Comparison of ENCODE assay signal across 12 cellular contexts in the genomic region with DNA sequence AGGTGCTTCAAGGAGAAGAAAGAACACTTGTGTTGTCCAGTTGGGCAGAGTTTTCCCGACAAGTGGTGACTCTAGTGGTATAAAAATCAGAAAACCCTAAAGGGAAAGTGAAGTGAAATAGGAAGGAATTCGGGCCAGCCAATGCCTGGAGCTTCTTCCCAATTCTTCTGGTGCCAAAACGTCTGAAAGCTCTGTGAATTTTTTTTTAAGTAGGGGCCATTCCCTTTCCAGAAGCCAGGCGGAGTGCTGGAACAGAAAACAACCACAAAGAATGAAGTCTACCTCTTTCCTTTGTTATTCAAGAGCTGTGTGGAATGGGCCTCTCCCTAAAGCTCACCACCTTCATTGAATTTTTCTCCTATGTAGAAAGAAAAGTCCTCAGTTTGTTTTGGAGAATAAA. TPM values are rescaled to one million over a fixed set of nuclear protein-coding genes. Genes with fewer than 3 reads are reported as not detected.
A peak's percentile ranks its signal among the peaks of the same experiment; 100 is the strongest.
DNase-seq lines count a peak whose midpoint lies in the region; ATAC-seq and TF ChIP-seq lines count a peak whose summit lies in the region.
"Had no signal": no experiment of that assay in that cellular context is flagged by ENCODE, and none has a peak within 500 bp of the region (broad histone marks: within the 10 kb centered on the region; RNA-seq: fewer than 3 reads in every experiment).

No MANE protein-coding gene starts in this region.

- no peaks in the 10 kb centered on the region for H3K36me3 ChIP-seq in iPS DF 6.9 (ENCODE audit: control insufficient read depth, insufficient read depth, low read length)
- H3K36me3 ChIP-seq in stomach, result no peaks in the 10 kb centered on the region
- H3K36me3 ChIP-seq: adrenal gland, uterus had no signal

- peaks cover 20% of the 10 kb centered on the region for H3K4me1 ChIP-seq in iPS DF 6.9 (ENCODE audit: control insufficient read depth, insufficient read depth, low read length)
- peaks cover 11 to 52% (median 40%) of the 10 kb centered on the region in 4 donors for H3K4me1 ChIP-seq in stomach
- H3K4me1 ChIP-seq: uterus had no signal

- H3K9me3 ChIP-seq in iPS DF 6.9 (ENCODE audit: control insufficient read depth, insufficient read depth, low read length) (no peaks in the 10 kb centered on the region), stomach (no peaks in the 10 kb centered on the region)
- H3K9me3 ChIP-seq: adrenal gland, uterus had no signal

- H3K27me3 ChIP-seq in iPS DF 6.9 (ENCODE audit: control insufficient read depth, insufficient read depth, low read length), result no peaks in the 10 kb centered on the region
- H3K27me3 ChIP-seq in stomach, result no peaks in the 10 kb centered on the region
- H3K27me3 ChIP-seq: adrenal gland, uterus had no signal

- no peak for TF ChIP-seq POLR2A in stomach (IDR thresholded peaks at IDR 0.05)

- H3K27ac ChIP-seq in iPS DF 6.9 (ENCODE audit: low read length) (no peak overlapping the region), stomach (peak overlapping the region; percentile 5 to 67 (median 52))
- H3K27ac ChIP-seq: adrenal gland, uterus had no signal

- no peak for DNase-seq in HFF-Myc (ENCODE audit: extremely low read depth, low read depth)
- DNase-seq in astrocyte of the hippocampus (ENCODE audit: low read depth, low spot score), result peak; percentile 89
- peak; percentile 33 for DNase-seq in iPS DF 6.9 (ENCODE audit: low read depth, low spot score)
- DNase-seq in stomach, result no peak
- DNase-seq in superior temporal gyrus (ENCODE audit: extremely low spot score), result no peak
- DNase-seq: adrenal gland, erythroblast, NCI-H146, retina, uterus had no signal

- TF ChIP-seq CTCF in HFF-Myc (IDR thresholded peaks at IDR 0.05; ENCODE audit: low read depth, low read length, missing control alignments) (peak; percentile 30), stomach (IDR thresholded peaks at IDR 0.05) (peak in 4 of 7 experiments; percentile 20 to 70 (median 46))

- no peak for ATAC-seq in HG03439 (IDR thresholded peaks at IDR 0.05; ENCODE audit: unreplicated experiment)
- ATAC-seq in HG03280 (IDR thresholded peaks at IDR 0.05; ENCODE audit: unreplicated experiment), result no peak

- intact Hi-C loops in stomach (cut with DNase I; ENCODE audit: low total_unique reads), result no loop called here

- no CpG with 5 or more reads among the region's 4 CpGs for WGBS in iPS DF 6.9 (ENCODE audit: insufficient coverage, insufficient read length)
- WGBS in stomach, 5 donors, result 20 to 30% (median 28%) methylated on average over 4 of the region's 4 CpGs

- no peak overlapping the region for H3K4me3 ChIP-seq in HFF-Myc (replicated peaks; ENCODE audit: low read depth, low read length)
- H3K4me3 ChIP-seq in iPS DF 6.9 (ENCODE audit: low read length), result no peak overlapping the region
- H3K4me3 ChIP-seq in stomach, result no peak overlapping the region
- H3K4me3 ChIP-seq: adrenal gland, uterus had no signal

- no peak for TF ChIP-seq EP300 in stomach (IDR thresholded peaks at IDR 0.05)

RNA-seq across cellular contexts. Expression of gene PPARGC1A, which starts 43.1 kb away (rescaled TPM):
- 100 to 1,000 TPM in 1 of 5 donors, 10 to 100 TPM in 4; 11.0 to 230 (median 32.1) TPM for total RNA-seq in stomach
- 1 to 10 TPM; 2.0 to 3.2 (median 2.9) TPM for polyA plus RNA-seq in stomach

Comparison
In these comparisons a context has a peak if more than half of its experiments do, and no peak if none do; other contexts are left out.
1. DNase-seq: peak in astrocyte of the hippocampus (single experiment) and iPS DF 6.9 (single experiment); none in HFF-Myc (single experiment), stomach (single experiment) and superior temporal gyrus (single experiment).